ENCODE assay signal across 1 cellular context in the genomic region with DNA sequence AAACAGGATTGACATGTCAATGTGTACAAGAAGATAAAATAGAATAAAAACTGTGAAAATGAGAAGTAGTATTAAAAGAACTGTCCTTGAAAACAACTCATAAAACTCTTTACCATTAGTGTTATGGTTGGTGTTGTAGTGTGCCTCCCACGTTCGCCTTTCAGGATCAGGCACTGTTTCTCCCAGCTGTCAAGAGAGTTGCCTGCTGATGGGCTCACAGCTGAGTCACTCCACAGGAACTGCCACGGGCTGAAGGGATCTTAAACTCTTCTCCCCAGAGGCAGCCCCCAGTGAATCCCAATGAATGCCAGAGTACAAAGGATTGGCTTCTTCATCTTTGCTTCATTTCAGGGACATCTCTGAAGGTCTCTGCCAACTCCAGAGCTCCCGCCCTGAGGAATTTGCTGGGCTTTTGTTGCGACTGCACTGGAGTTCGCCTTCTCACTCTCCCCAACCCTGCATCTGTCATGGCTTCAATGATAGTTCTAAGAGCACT.
A peak's percentile ranks its signal among the peaks of the same experiment; 100 is the strongest.
TF ChIP-seq lines count a peak whose summit lies in the region.

No MANE protein-coding gene starts in this region.

TF ChIP-seq in H1, 55 proteins besides CTCF, POLR2A, EP300 and RAD21 (continued from another document):
- TF ChIP-seq KDM5A (IDR thresholded peaks at IDR 0.05; ENCODE audit: low read length), result no peak
- TF ChIP-seq SUZ12 (IDR thresholded peaks at IDR 0.05; ENCODE audit: low read length), result no peak
- no peak for TF ChIP-seq SP2 (IDR thresholded peaks at IDR 0.05; ENCODE audit: low read length)
- peak; percentile 68 for TF ChIP-seq JUND (IDR thresholded peaks at IDR 0.05; ENCODE audit: low read length)
- no peak for TF ChIP-seq ZNF274 (IDR thresholded peaks at IDR 0.05; ENCODE audit: borderline replicate concordance, extremely low read depth, low read length)
- no peak for TF ChIP-seq POLR2AphosphoS5 (IDR thresholded peaks at IDR 0.05; ENCODE audit: low read depth, low read length)
- TF ChIP-seq SIX5 (IDR thresholded peaks at IDR 0.05; ENCODE audit: low read depth, low read length), result no peak
- TF ChIP-seq RFX5 (IDR thresholded peaks at IDR 0.05; ENCODE audit: borderline replicate concordance, low read depth, low read length), result no peak
- TF ChIP-seq RXRA (IDR thresholded peaks at IDR 0.05; ENCODE audit: insufficient read depth, low read depth, low read length), result no peak
- no peak for TF ChIP-seq CHD2 (IDR thresholded peaks at IDR 0.05; ENCODE audit: low read length)
- TF ChIP-seq, protein P1, sequence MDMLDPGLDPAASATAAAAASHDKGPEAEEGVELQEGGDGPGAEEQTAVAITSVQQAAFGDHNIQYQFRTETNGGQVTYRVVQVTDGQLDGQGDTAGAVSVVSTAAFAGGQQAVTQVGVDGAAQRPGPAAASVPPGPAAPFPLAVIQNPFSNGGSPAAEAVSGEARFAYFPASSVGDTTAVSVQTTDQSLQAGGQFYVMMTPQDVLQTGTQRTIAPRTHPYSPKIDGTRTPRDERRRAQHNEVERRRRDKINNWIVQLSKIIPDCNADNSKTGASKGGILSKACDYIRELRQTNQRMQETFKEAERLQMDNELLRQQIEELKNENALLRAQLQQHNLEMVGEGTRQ (IDR thresholded peaks at IDR 0.05; ENCODE audit: low read length), result no peak
- no peak for TF ChIP-seq TCF12 (IDR thresholded peaks at IDR 0.05; ENCODE audit: low read depth, low read length)
- no peak; the same call in 1 of the 2 replicates for TF ChIP-seq CEBPB (IDR thresholded peaks at IDR 0.05; ENCODE audit: low read depth, low read length)
- TF ChIP-seq NRF1 (IDR thresholded peaks at IDR 0.05; ENCODE audit: low read depth, low read length), result no peak
- peak; percentile 78 for TF ChIP-seq YY1 (IDR thresholded peaks at IDR 0.05; ENCODE audit: low read depth, low read length)
- TF ChIP-seq, protein P2, sequence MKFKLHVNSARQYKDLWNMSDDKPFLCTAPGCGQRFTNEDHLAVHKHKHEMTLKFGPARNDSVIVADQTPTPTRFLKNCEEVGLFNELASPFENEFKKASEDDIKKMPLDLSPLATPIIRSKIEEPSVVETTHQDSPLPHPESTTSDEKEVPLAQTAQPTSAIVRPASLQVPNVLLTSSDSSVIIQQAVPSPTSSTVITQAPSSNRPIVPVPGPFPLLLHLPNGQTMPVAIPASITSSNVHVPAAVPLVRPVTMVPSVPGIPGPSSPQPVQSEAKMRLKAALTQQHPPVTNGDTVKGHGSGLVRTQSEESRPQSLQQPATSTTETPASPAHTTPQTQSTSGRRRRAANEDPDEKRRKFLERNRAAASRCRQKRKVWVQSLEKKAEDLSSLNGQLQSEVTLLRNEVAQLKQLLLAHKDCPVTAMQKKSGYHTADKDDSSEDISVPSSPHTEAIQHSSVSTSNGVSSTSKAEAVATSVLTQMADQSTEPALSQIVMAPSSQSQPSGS (IDR thresholded peaks at IDR 0.05; ENCODE audit: low read length), result no peak; the same call in 1 of the 2 replicates
- no peak for TF ChIP-seq CREB1 (IDR thresholded peaks at IDR 0.05)
- TF ChIP-seq KDM4A (IDR thresholded peaks at IDR 0.05; ENCODE audit: low read depth, low read length, severe bottlenecking), result no peak
- no peak for TF ChIP-seq CBX5 (IDR thresholded peaks at IDR 0.05; ENCODE audit: low read depth, low read length)
- TF ChIP-seq, protein P3, sequence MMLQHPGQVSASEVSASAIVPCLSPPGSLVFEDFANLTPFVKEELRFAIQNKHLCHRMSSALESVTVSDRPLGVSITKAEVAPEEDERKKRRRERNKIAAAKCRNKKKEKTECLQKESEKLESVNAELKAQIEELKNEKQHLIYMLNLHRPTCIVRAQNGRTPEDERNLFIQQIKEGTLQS (IDR thresholded peaks at IDR 0.05; ENCODE audit: insufficient read depth, low read depth, low read length), result no peak
- TF ChIP-seq GTF2F1 (IDR thresholded peaks at IDR 0.05; ENCODE audit: borderline replicate concordance, low read depth, low read length), result no peak
- TF ChIP-seq MAFK (IDR thresholded peaks at IDR 0.05; ENCODE audit: low read depth, low read length), result peak; percentile 56; the same call in 1 of the 2 replicates
- TF ChIP-seq, protein P4, sequence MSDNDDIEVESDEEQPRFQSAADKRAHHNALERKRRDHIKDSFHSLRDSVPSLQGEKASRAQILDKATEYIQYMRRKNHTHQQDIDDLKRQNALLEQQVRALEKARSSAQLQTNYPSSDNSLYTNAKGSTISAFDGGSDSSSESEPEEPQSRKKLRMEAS (IDR thresholded peaks at IDR 0.05), result peak; percentile 12; the same call in 1 of the 2 replicates
- TF ChIP-seq FOSL1 (IDR thresholded peaks at IDR 0.05; ENCODE audit: insufficient read depth, low read depth, low read length), result no peak
- 0 out of 2 replicates have a peak, but pooled peaks have one; percentile 32 for TF ChIP-seq SP1 (IDR thresholded peaks at IDR 0.05; ENCODE audit: low read depth, low read length)
- TF ChIP-seq CTBP2 (IDR thresholded peaks at IDR 0.05; ENCODE audit: borderline replicate concordance, insufficient read depth, insufficient read length, low read length), result peak; percentile 98
- TF ChIP-seq SIRT6 (IDR thresholded peaks at IDR 0.05; ENCODE audit: low read length), result no peak
- TF ChIP-seq EGR1 (IDR thresholded peaks at IDR 0.05; ENCODE audit: borderline replicate concordance, low read depth, low read length), result no peak
- TF ChIP-seq GABPA (IDR thresholded peaks at IDR 0.05; ENCODE audit: borderline replicate concordance, insufficient read depth, low read length), result no peak
- TF ChIP-seq SIN3A (conservative IDR thresholded peaks at IDR 0.05 in 1 of 2, IDR thresholded peaks at IDR 0.05 in 1 of 2; ENCODE audit: low read depth in 1 of 2, low read length in 2 of 2), result peak; percentile 99
- TF ChIP-seq TAF7 (optimal IDR thresholded peaks at IDR 0.05; ENCODE audit: borderline replicate concordance, low read depth, low read length), result no peak
- TF ChIP-seq SP4 (IDR thresholded peaks at IDR 0.05; ENCODE audit: low read length), result 0 out of 2 replicates have a peak, but pooled peaks have one; percentile 24
- TF ChIP-seq TBP (IDR thresholded peaks at IDR 0.05; ENCODE audit: low read depth, low read length), result no peak
- peak; percentile 95 for TF ChIP-seq TEAD4 (IDR thresholded peaks at IDR 0.05; ENCODE audit: low read depth, low read length)
- peak; percentile 78 for TF ChIP-seq NANOG (IDR thresholded peaks at IDR 0.05; ENCODE audit: insufficient read depth, low read depth, low read length, poor library complexity, severe bottlenecking)
- TF ChIP-seq POU5F1 (IDR thresholded peaks at IDR 0.05; ENCODE audit: low read depth, low read length), result no peak
- no peak for TF ChIP-seq KDM1A (IDR thresholded peaks at IDR 0.05; ENCODE audit: borderline replicate concordance, low read length)
- peak; percentile 94 to 97 for TF ChIP-seq HDAC2 (IDR thresholded peaks at IDR 0.05; ENCODE audit: borderline replicate concordance in 1 of 2, low read depth in 2 of 2, low read length in 2 of 2)
- TF ChIP-seq BRCA1 (IDR thresholded peaks at IDR 0.05; ENCODE audit: low read depth, low read length), result no peak
- no peak for TF ChIP-seq BCL11A (IDR thresholded peaks at IDR 0.05; ENCODE audit: low read depth in 2 of 2, low read length in 2 of 2)
- peak; percentile 79 for TF ChIP-seq BACH1 (IDR thresholded peaks at IDR 0.05; ENCODE audit: low read length)
- no peak; the same call in 1 of the 2 replicates for TF ChIP-seq JUN (IDR thresholded peaks at IDR 0.05; ENCODE audit: low read depth, low read length)
- TF ChIP-seq, protein P5, sequence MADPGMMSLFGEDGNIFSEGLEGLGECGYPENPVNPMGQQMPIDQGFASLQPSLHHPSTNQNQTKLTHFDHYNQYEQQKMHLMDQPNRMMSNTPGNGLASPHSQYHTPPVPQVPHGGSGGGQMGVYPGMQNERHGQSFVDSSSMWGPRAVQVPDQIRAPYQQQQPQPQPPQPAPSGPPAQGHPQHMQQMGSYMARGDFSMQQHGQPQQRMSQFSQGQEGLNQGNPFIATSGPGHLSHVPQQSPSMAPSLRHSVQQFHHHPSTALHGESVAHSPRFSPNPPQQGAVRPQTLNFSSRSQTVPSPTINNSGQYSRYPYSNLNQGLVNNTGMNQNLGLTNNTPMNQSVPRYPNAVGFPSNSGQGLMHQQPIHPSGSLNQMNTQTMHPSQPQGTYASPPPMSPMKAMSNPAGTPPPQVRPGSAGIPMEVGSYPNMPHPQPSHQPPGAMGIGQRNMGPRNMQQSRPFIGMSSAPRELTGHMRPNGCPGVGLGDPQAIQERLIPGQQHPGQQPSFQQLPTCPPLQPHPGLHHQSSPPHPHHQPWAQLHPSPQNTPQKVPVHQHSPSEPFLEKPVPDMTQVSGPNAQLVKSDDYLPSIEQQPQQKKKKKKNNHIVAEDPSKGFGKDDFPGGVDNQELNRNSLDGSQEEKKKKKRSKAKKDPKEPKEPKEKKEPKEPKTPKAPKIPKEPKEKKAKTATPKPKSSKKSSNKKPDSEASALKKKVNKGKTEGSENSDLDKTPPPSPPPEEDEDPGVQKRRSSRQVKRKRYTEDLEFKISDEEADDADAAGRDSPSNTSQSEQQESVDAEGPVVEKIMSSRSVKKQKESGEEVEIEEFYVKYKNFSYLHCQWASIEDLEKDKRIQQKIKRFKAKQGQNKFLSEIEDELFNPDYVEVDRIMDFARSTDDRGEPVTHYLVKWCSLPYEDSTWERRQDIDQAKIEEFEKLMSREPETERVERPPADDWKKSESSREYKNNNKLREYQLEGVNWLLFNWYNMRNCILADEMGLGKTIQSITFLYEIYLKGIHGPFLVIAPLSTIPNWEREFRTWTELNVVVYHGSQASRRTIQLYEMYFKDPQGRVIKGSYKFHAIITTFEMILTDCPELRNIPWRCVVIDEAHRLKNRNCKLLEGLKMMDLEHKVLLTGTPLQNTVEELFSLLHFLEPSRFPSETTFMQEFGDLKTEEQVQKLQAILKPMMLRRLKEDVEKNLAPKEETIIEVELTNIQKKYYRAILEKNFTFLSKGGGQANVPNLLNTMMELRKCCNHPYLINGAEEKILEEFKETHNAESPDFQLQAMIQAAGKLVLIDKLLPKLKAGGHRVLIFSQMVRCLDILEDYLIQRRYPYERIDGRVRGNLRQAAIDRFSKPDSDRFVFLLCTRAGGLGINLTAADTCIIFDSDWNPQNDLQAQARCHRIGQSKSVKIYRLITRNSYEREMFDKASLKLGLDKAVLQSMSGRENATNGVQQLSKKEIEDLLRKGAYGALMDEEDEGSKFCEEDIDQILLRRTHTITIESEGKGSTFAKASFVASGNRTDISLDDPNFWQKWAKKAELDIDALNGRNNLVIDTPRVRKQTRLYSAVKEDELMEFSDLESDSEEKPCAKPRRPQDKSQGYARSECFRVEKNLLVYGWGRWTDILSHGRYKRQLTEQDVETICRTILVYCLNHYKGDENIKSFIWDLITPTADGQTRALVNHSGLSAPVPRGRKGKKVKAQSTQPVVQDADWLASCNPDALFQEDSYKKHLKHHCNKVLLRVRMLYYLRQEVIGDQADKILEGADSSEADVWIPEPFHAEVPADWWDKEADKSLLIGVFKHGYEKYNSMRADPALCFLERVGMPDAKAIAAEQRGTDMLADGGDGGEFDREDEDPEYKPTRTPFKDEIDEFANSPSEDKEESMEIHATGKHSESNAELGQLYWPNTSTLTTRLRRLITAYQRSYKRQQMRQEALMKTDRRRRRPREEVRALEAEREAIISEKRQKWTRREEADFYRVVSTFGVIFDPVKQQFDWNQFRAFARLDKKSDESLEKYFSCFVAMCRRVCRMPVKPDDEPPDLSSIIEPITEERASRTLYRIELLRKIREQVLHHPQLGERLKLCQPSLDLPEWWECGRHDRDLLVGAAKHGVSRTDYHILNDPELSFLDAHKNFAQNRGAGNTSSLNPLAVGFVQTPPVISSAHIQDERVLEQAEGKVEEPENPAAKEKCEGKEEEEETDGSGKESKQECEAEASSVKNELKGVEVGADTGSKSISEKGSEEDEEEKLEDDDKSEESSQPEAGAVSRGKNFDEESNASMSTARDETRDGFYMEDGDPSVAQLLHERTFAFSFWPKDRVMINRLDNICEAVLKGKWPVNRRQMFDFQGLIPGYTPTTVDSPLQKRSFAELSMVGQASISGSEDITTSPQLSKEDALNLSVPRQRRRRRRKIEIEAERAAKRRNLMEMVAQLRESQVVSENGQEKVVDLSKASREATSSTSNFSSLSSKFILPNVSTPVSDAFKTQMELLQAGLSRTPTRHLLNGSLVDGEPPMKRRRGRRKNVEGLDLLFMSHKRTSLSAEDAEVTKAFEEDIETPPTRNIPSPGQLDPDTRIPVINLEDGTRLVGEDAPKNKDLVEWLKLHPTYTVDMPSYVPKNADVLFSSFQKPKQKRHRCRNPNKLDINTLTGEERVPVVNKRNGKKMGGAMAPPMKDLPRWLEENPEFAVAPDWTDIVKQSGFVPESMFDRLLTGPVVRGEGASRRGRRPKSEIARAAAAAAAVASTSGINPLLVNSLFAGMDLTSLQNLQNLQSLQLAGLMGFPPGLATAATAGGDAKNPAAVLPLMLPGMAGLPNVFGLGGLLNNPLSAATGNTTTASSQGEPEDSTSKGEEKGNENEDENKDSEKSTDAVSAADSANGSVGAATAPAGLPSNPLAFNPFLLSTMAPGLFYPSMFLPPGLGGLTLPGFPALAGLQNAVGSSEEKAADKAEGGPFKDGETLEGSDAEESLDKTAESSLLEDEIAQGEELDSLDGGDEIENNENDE (IDR thresholded peaks at IDR 0.05; ENCODE audit: insufficient replicate concordance, low read length), result peak; percentile 83
TF ChIP-seq in H1: peak in this region for 15.
